ENCODE assay signal across 1 cellular context in genomic region chr20:17620371-17621228, GRCh38.
TF ChIP-seq lines count a peak whose summit lies in the region.

No MANE protein-coding gene starts in this region.

TF ChIP-seq in HepG2, 621 proteins besides CTCF, POLR2A, EP300 and RAD21:
- TF ChIP-seq HOXA3 (CRISPR knock-in tag; IDR thresholded peaks at IDR 0.05) (no peak), PCBP1 (IDR thresholded peaks at IDR 0.05; ENCODE audit: borderline replicate concordance, low read depth, low read length) (0 out of 2 replicates have a peak, but pooled peaks have one; percentile 56), RBM22 (optimal IDR thresholded peaks at IDR 0.05; ENCODE audit: low read length) (peak; percentile 82), DNMT1 (CRISPR knock-in tag; IDR thresholded peaks at IDR 0.05) (no peak), ZNF33A (CRISPR knock-in tag; IDR thresholded peaks at IDR 0.05; ENCODE audit: borderline replicate concordance) (no peak), HNRNPL (IDR thresholded peaks at IDR 0.05; ENCODE audit: low read depth, low read length) (peak; percentile 9; the same call in 1 of the 2 replicates), ZNF280D (CRISPR knock-in tag; IDR thresholded peaks at IDR 0.05) (no peak), ZNF737 (CRISPR knock-in tag; IDR thresholded peaks at IDR 0.05; ENCODE audit: borderline replicate concordance) (0 out of 2 replicates have a peak, but pooled peaks have one; percentile 36), NFE2 (CRISPR knock-in tag; IDR thresholded peaks at IDR 0.05) (no peak), ZNF557 (CRISPR knock-in tag; IDR thresholded peaks at IDR 0.05) (no peak), SIN3B (IDR thresholded peaks at IDR 0.05; ENCODE audit: low read length) (no peak), AGO2 (optimal IDR thresholded peaks at IDR 0.05; ENCODE audit: low read depth, low read length) (peak; percentile 98), ZNF891 (CRISPR knock-in tag; IDR thresholded peaks at IDR 0.05) (peak; percentile 17; the same call in 1 of the 2 replicates), ARID4A (CRISPR knock-in tag; IDR thresholded peaks at IDR 0.05; ENCODE audit: borderline replicate concordance) (0 out of 2 replicates have a peak, but pooled peaks have one; percentile 14), GABPB1 (CRISPR knock-in tag; IDR thresholded peaks at IDR 0.05) (0 out of 2 replicates have a peak, but pooled peaks have one; percentile 6), KLF13 (CRISPR knock-in tag; IDR thresholded peaks at IDR 0.05) (no peak), ZNF331 (CRISPR knock-in tag; IDR thresholded peaks at IDR 0.05) (no peak), ZBTB49 (CRISPR knock-in tag; IDR thresholded peaks at IDR 0.05; ENCODE audit: borderline replicate concordance) (no peak), ZNF572 (CRISPR knock-in tag; IDR thresholded peaks at IDR 0.05) (0 out of 2 replicates have a peak, but pooled peaks have one; percentile 13), ZNF746 (CRISPR knock-in tag; IDR thresholded peaks at IDR 0.05) (no peak), PITX1 (CRISPR knock-in tag; IDR thresholded peaks at IDR 0.05) (0 out of 2 replicates have a peak, but pooled peaks have one; percentile 18), ZNF768 (CRISPR knock-in tag; IDR thresholded peaks at IDR 0.05) (0 out of 2 replicates have a peak, but pooled peaks have one; percentile 18)
